ENCODE assay signal across 22 cellular contexts in genomic region chr10:111475720-111476119, GRCh38.
DNase-seq lines count a peak whose midpoint lies in the region; TF ChIP-seq lines count a peak whose summit lies in the region.
"Had no signal": no experiment of that assay in that cellular context is flagged by ENCODE, and none has a peak within 500 bp of the region (broad histone marks: within the 10 kb centered on the region; RNA-seq: fewer than 3 reads in every experiment).

No MANE protein-coding gene starts in this region.

- H3K27me3 ChIP-seq in trophoblast cell (ENCODE audit: insufficient read depth, low read length): no peaks in the 10 kb centered on the region
- H3K27me3 ChIP-seq: cardiac muscle cell, upper lobe of right lung had no signal

- H3K9me3 ChIP-seq in trophoblast cell (ENCODE audit: insufficient read depth, low read depth, low read length): no peaks in the 10 kb centered on the region
- H3K9me3 ChIP-seq: upper lobe of right lung had no signal

- no peak overlapping the region for H3K14ac ChIP-seq in trophoblast cell (ENCODE audit: low read length)

- no peak overlapping the region for H2BK5ac ChIP-seq in trophoblast cell (ENCODE audit: low read depth, low read length, poor library complexity)

- no peaks in the 10 kb centered on the region for H3K79me2 ChIP-seq in trophoblast cell (ENCODE audit: control insufficient read depth, insufficient read depth, low read length, poor library complexity)
- H3K79me2 ChIP-seq: parathyroid adenoma had no signal

- no peak overlapping the region for H3K4ac ChIP-seq in trophoblast cell (ENCODE audit: low read depth, low read length)

- no peak overlapping the region for H3K23ac ChIP-seq in trophoblast cell (ENCODE audit: low read length)

- no peaks in the 10 kb centered on the region for H3K36me3 ChIP-seq in trophoblast cell (ENCODE audit: control insufficient read depth in 1 of 2, insufficient read depth in 2 of 2, low read length in 2 of 2)
- H3K36me3 ChIP-seq: cardiac muscle cell, upper lobe of right lung had no signal

- no peak overlapping the region for H2BK12ac ChIP-seq in trophoblast cell (ENCODE audit: low read length)

- no peak overlapping the region for H2AK5ac ChIP-seq in trophoblast cell (ENCODE audit: low read length)

- peaks cover 4 to 6% of the 10 kb centered on the region in 2 experiments for H3K4me1 ChIP-seq in trophoblast cell (ENCODE audit: control insufficient read depth in 1 of 2, insufficient read depth in 2 of 2, low read length in 2 of 2)
- H3K4me1 ChIP-seq: parathyroid adenoma, upper lobe of right lung had no signal

- H4K8ac ChIP-seq in trophoblast cell (ENCODE audit: low read depth, low read length): no peak overlapping the region

- H3K79me1 ChIP-seq in trophoblast cell (ENCODE audit: low read length): no peaks in the 10 kb centered on the region

- TF ChIP-seq CTCF in astrocyte of the cerebellum (IDR thresholded peaks at IDR 0.05; ENCODE audit: low read depth, low read length, missing control alignments): no peak

- peak; percentile 9 for DNase-seq in EL
- DNase-seq in astrocyte of the cerebellum (ENCODE audit: low read depth): peak; percentile 15
- peak; percentile 14 for DNase-seq in foreskin melanocyte
- peak; percentile 41 to 71 for DNase-seq in trophoblast cell
- DNase-seq in activated naive CD4-positive, alpha-beta T cell (lab: John Stamatoyannopoulos, UW): no peak
- no peak for DNase-seq in NCI-H526 (lab: John Stamatoyannopoulos, UW)
- no peak for DNase-seq in NCI-H187 (lab: John Stamatoyannopoulos, UW)
- DNase-seq in erythroblast (lab: John Stamatoyannopoulos, UW): no peak
- DNase-seq: ACHN; activated naive CD8-positive, alpha-beta T cell treated with anti-CD3 and anti-CD28 coated beads, Interleukin-2, amount 10 ng/mL, durations not matched to agents 7 days and 5 days; Karpas-422; kidney glomerular epithelial cell; naive thymus-derived CD8-positive, alpha-beta T cell; NCI-H1930; NCI-H2227 treated with DMSO at 0.1 percent for 48 hours; NCI-H774; stimulated activated CD4-positive, alpha-beta T cell treated with anti-CD3 and anti-CD28 coated beads, Interleukin-15, amount 100 ng/mL, for 24 hours; stimulated activated CD8-positive, alpha-beta memory T cell treated with anti-CD3 and anti-CD28 coated beads, Interleukin-4, amount 100 ng/mL, for 48 hours; T-helper 9 cell; upper lobe of right lung had no signal

- H2AFZ ChIP-seq in trophoblast cell (ENCODE audit: insufficient read depth, low read length, poor library complexity): no peak overlapping the region
- H2AFZ ChIP-seq: parathyroid adenoma had no signal

- H2BK120ac ChIP-seq in trophoblast cell (ENCODE audit: insufficient read depth, low read length, poor library complexity): no peak overlapping the region

- no peak overlapping the region for H4K91ac ChIP-seq in trophoblast cell (ENCODE audit: low read depth, low read length)

- H3K27ac ChIP-seq in trophoblast cell (ENCODE audit: low read depth, low read length): peak overlapping the region; percentile 19
- H3K27ac ChIP-seq: cardiac muscle cell, parathyroid adenoma, upper lobe of right lung had no signal

- in situ Hi-C loops in astrocyte of the cerebellum (cut with HindIII; ENCODE audit: low sequenced_read_pairs): loop anchor here (25.0 kb wide), 1 partner anchor 88 kb away; no protein-coding TSS in a partner anchor

- no peak overlapping the region for H4K12ac ChIP-seq in trophoblast cell (ENCODE audit: low read depth, low read length)

- H3K9ac ChIP-seq in trophoblast cell (ENCODE audit: low read length): no peak overlapping the region
- H3K9ac ChIP-seq: parathyroid adenoma had no signal

- H3K4me2 ChIP-seq in trophoblast cell (ENCODE audit: low read length): no peak overlapping the region

- no peak for TF ChIP-seq POLR2A in erythroblast (IDR thresholded peaks at IDR 0.05; ENCODE audit: low read length)

- no CpG with 5 or more reads among the region's 4 CpGs for WGBS in trophoblast cell (ENCODE audit: extremely low coverage, insufficient coverage, insufficient read length)

- no peak overlapping the region for H3K4me3 ChIP-seq in astrocyte of the cerebellum (ENCODE audit: low read depth, low read length)
- H3K4me3 ChIP-seq in trophoblast cell (ENCODE audit: low read depth, low read length): no peak overlapping the region
- H3K4me3 ChIP-seq: cardiac muscle cell, upper lobe of right lung had no signal

- H3K18ac ChIP-seq in trophoblast cell (ENCODE audit: low read length): no peak overlapping the region

Comparison
In these comparisons a context has a peak if more than half of its experiments do, and no peak if none do; other contexts are left out.
1. DNase-seq: peak in EL (single experiment), astrocyte of the cerebellum (single experiment), foreskin melanocyte (single experiment) and trophoblast cell (2 of 2); none in activated naive CD4-positive, alpha-beta T cell (0 of 4), NCI-H526 (0 of 2), NCI-H187 (0 of 2) and erythroblast (0 of 2).